Comparison of ENCODE assay signal across 24 cellular contexts in the genomic region with DNA sequence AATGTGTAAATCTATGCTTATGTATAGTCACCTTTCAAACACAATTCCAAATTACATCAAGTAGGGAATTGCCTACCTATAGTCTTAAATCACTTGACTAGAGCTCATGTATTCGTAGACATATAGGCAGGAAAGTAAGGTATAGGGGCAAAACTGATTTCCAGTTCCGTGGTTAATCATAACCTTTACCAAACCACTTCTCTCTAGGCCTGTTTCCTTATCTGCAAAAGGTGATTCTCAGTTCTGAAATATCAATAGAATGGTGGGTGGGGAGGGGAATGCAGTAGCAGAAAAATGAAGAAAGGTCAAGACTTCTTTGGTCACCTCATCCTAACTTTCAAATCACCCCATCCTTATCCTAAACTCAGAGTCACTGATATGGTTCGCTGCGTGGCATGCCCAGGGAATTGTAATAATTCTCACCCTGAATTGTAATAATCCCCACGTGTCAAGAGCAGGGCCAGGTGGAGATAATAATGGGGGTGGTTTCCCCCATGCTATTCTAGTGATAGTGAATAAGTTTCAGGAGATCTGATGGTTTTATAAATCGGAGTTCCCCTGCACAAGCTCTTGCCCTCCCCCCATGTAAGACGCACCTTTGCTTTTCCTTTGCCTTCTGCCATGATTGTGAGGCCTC. TPM values are rescaled to one million over a fixed set of nuclear protein-coding genes. Genes with fewer than 3 reads are reported as not detected.
A peak's percentile ranks its signal among the peaks of the same experiment; 100 is the strongest.
DNase-seq lines count a peak whose midpoint lies in the region; ATAC-seq lines count a peak whose summit lies in the region.
"Had no signal": no experiment of that assay in that cellular context is flagged by ENCODE, and none has a peak within 500 bp of the region (broad histone marks: within the 10 kb centered on the region; RNA-seq: fewer than 3 reads in every experiment).

No MANE protein-coding gene starts in this region.

- H3K4me3 Mint-ChIP-seq in activated naive CD8-positive, alpha-beta T cell treated with anti-CD3 and anti-CD28 coated beads for 36 hours: no peak overlapping the region
- no peak overlapping the region for H3K4me3 Mint-ChIP-seq in activated T-cell treated with anti-CD3 and anti-CD28 coated beads, Interleukin-2, amount 50 U/mL, for 24 hours
- H3K4me3 Mint-ChIP-seq: CD4-positive, CD25-positive, alpha-beta regulatory T cell; central memory CD8-positive, alpha-beta T cell; effector memory CD8-positive, alpha-beta T cell; memory B cell; natural killer cell; stimulated activated naive CD8-positive, alpha-beta T cell treated with anti-CD3 and anti-CD28 coated beads, Interleukin-15, Interleukin-2, amounts not matched to agents 100 ng/mL and 50 ng/mL, for 24 hours had no signal

- DNase-seq in activated naive CD8-positive, alpha-beta T cell treated with anti-CD3 and anti-CD28 coated beads for 36 hours: no peak
- no peak for DNase-seq in activated CD4-positive, alpha-beta T cell treated with anti-CD3 and anti-CD28 coated beads, Interleukin-2, amount 50 U/mL, for 48 hours
- no peak for DNase-seq in amygdala (lab: John Stamatoyannopoulos, UW)
- no peak for DNase-seq in activated T-cell treated with anti-CD3 and anti-CD28 coated beads, Interleukin-2, amount 50 U/mL, for 24 hours
- DNase-seq: activated CD8-positive, alpha-beta memory T cell treated with anti-CD3 and anti-CD28 coated beads for 24 hours; adrenal gland; CD4-positive, CD25-positive, alpha-beta regulatory T cell; effector memory CD8-positive, alpha-beta T cell; hippocampal formation; kidney; MG63; natural killer cell; NCI-H1694 treated with DMSO at 0.1 percent for 48 hours; T-helper 1 cell; WERI-Rb-1 had no signal

- ATAC-seq in GM18498 (IDR thresholded peaks at IDR 0.05; ENCODE audit: unreplicated experiment) (peak; percentile 34), GM19395 (IDR thresholded peaks at IDR 0.05; ENCODE audit: unreplicated experiment) (peak; percentile 43), HG02763 (IDR thresholded peaks at IDR 0.05; ENCODE audit: unreplicated experiment) (peak; percentile 36), HG03460 (IDR thresholded peaks at IDR 0.05; ENCODE audit: unreplicated experiment) (peak; percentile 46)
- ATAC-seq: effector memory CD8-positive, alpha-beta T cell; HepG2; natural killer cell; Right ventricle myocardium inferior had no signal

- no peak overlapping the region for H3K27ac Mint-ChIP-seq in activated naive CD8-positive, alpha-beta T cell treated with anti-CD3 and anti-CD28 coated beads for 36 hours
- no peak overlapping the region for H3K27ac Mint-ChIP-seq in activated T-cell treated with anti-CD3 and anti-CD28 coated beads, Interleukin-2, amount 50 U/mL, for 24 hours
- H3K27ac Mint-ChIP-seq: CD4-positive, CD25-positive, alpha-beta regulatory T cell; effector memory CD8-positive, alpha-beta T cell; memory B cell; natural killer cell; stimulated activated naive CD8-positive, alpha-beta T cell treated with anti-CD3 and anti-CD28 coated beads, Interleukin-15, Interleukin-2, amounts not matched to agents 100 ng/mL and 50 ng/mL, for 24 hours had no signal

- no peaks in the 10 kb centered on the region for H3K4me1 Mint-ChIP-seq in activated naive CD8-positive, alpha-beta T cell treated with anti-CD3 and anti-CD28 coated beads for 36 hours
- peaks cover 6% of the 10 kb centered on the region for H3K4me1 Mint-ChIP-seq in activated T-cell treated with anti-CD3 and anti-CD28 coated beads, Interleukin-2, amount 50 U/mL, for 24 hours (ENCODE audit: low read depth)

- no peaks in the 10 kb centered on the region for H3K36me3 Mint-ChIP-seq in activated naive CD8-positive, alpha-beta T cell treated with anti-CD3 and anti-CD28 coated beads for 36 hours
- H3K36me3 Mint-ChIP-seq in activated T-cell treated with anti-CD3 and anti-CD28 coated beads, Interleukin-2, amount 50 U/mL, for 24 hours (ENCODE audit: low read depth): no peaks in the 10 kb centered on the region
- H3K36me3 Mint-ChIP-seq: CD4-positive, CD25-positive, alpha-beta regulatory T cell; memory B cell; natural killer cell had no signal

- H3K9me3 Mint-ChIP-seq in activated naive CD8-positive, alpha-beta T cell treated with anti-CD3 and anti-CD28 coated beads for 36 hours: peaks cover 3% of the 10 kb centered on the region
- H3K9me3 Mint-ChIP-seq in activated T-cell treated with anti-CD3 and anti-CD28 coated beads, Interleukin-2, amount 50 U/mL, for 24 hours: peaks cover 4% of the 10 kb centered on the region
- H3K9me3 Mint-ChIP-seq: memory B cell had no signal

- peaks cover 50% of the 10 kb centered on the region for H3K27me3 Mint-ChIP-seq in activated naive CD8-positive, alpha-beta T cell treated with anti-CD3 and anti-CD28 coated beads for 36 hours
- H3K27me3 Mint-ChIP-seq in activated T-cell treated with anti-CD3 and anti-CD28 coated beads, Interleukin-2, amount 50 U/mL, for 24 hours: peaks cover 43% of the 10 kb centered on the region

RNA-seq across cellular contexts. Expression of a gene that starts 1.9 kb away (rescaled TPM):
- under 1 TPM; 0.02 to 0.28 TPM for total RNA-seq in activated naive CD8-positive, alpha-beta T cell treated with anti-CD3 and anti-CD28 coated beads for 36 hours
- total RNA-seq: CD4-positive, CD25-positive, alpha-beta regulatory T cell had no signal
